11 cellular contexts compared by ENCODE assay signal in genomic region chr11:61682093-61682732, GRCh38. TPM values are rescaled to one million over a fixed set of nuclear protein-coding genes. Genes with fewer than 3 reads are reported as not detected.
DNase-seq lines count a peak whose midpoint lies in the region; ATAC-seq, FAIRE-seq and TF ChIP-seq lines count a peak whose summit lies in the region.
"Had no signal": no experiment of that assay in that cellular context is flagged by ENCODE, and none has a peak within 500 bp of the region (broad histone marks: within the 10 kb centered on the region; RNA-seq: fewer than 3 reads in every experiment).

No MANE protein-coding gene starts in this region.

- dilution Hi-C loops in endothelial cell of umbilical vein (cut with MboI; ENCODE audit: extremely low pct_ligation_motif_present, low sequenced_read_pairs) = no loop called here

- H2AFZ ChIP-seq in endothelial cell of umbilical vein (ENCODE audit: low read depth, low read length) (peak overlapping the region; percentile 1), neural cell (ENCODE audit: low read depth, low read length) (no peak overlapping the region)

- H3K36me3 Mint-ChIP-seq in Calu3 (ENCODE audit: insufficient read depth, unreplicated experiment) = peaks cover 15% of the 10 kb centered on the region

- TF ChIP-seq RAD21 in neural cell (conservative IDR thresholded peaks at IDR 0.05) = no peak

- peaks cover 16% of the 10 kb centered on the region for H3K4me1 Mint-ChIP-seq in Calu3 (ENCODE audit: low read depth, unreplicated experiment)

- H3K4me3 Mint-ChIP-seq in Calu3 (ENCODE audit: low read depth, unreplicated experiment) = no peak overlapping the region

- no peaks in the 10 kb centered on the region for H3K9me2 ChIP-seq in neural cell (ENCODE audit: insufficient read depth, low read length)

- CTCF ChIA-PET in Calu3 (lab: Charles Lee) (interaction anchor here (1.6 to 2.0 kb wide), 3 partner anchors 13 to 51 kb away, joined by 3 to 11 read pairs (median 5); no protein-coding TSS in a partner anchor), endothelial cell of umbilical vein (lab: Charles Lee) (interaction anchor here (0.6 to 2.8 kb wide), 4 partner anchors 10 to 54 kb away, joined by 3 to 25 read pairs (median 6); no protein-coding TSS in a partner anchor)

- H4K20me1 ChIP-seq in endothelial cell of umbilical vein (replicated peaks; ENCODE audit: control insufficient read depth, extremely low read depth, insufficient read depth, low read length) (no peaks in the 10 kb centered on the region), neural cell (ENCODE audit: insufficient read depth) (no peaks in the 10 kb centered on the region)

- intact Hi-C loops in Calu3 (cut with micrococcal nuclease; ENCODE audit: unreplicated experiment) (no loop called here), endothelial cell of umbilical vein (cut with micrococcal nuclease) (loop anchor here (2.0 to 5.0 kb wide), 3 partner anchors 15 to 100 kb away; partner anchors contain the start of gene SYT7)

- H3K4me3 ChIP-seq in endothelial cell of umbilical vein (replicated peaks in 1 of 3; ENCODE audit: insufficient read depth in 1 of 3, low read depth in 1 of 3, low read length in 3 of 3) (no peak overlapping the region), neural cell (ENCODE audit: low read length) (peak overlapping the region; percentile 80)
- H3K4me3 ChIP-seq: coronary artery had no signal

- H3K4me2 ChIP-seq in endothelial cell of umbilical vein (ENCODE audit: insufficient read depth, low read length) (no peak overlapping the region), neural cell (ENCODE audit: low read length) (no peak overlapping the region)

- no peaks in the 10 kb centered on the region for H3F3A ChIP-seq in neural cell (ENCODE audit: insufficient read depth, low read length, poor library complexity, severe bottlenecking)

- peaks cover 25% of the 10 kb centered on the region for H3K27me3 Mint-ChIP-seq in Calu3 (ENCODE audit: unreplicated experiment)

- H3K27me3 ChIP-seq in endothelial cell of umbilical vein (ENCODE audit: control insufficient read depth in 2 of 2, insufficient read depth in 2 of 2, low read length in 2 of 2) (peaks cover 4 to 6% of the 10 kb centered on the region in 2 experiments), neural cell (ENCODE audit: insufficient read depth, low read depth, low read length) (no peaks in the 10 kb centered on the region)

- DNase-seq in Calu3 = peak; percentile 58
- DNase-seq in NCI-H510A (lab: John Stamatoyannopoulos, UW) = peak; percentile 43
- peak; percentile 71 for DNase-seq in endothelial cell of umbilical vein (ENCODE audit: low read depth, low spot score)
- no peak for DNase-seq in NCI-H128 (lab: John Stamatoyannopoulos, UW; ENCODE audit: unreplicated experiment)
- DNase-seq in NCI-H526 treated with DMSO at 0.1 percent for 48 hours (lab: John Stamatoyannopoulos, UW) = no peak
- DNase-seq in urothelium cell line (ENCODE audit: low spot score) = no peak
- DNase-seq: DMS79, trophoblast cell had no signal

- peak; percentile 92 for FAIRE-seq in endothelial cell of umbilical vein (lab: Jason Lieb, UNC)
- no peak for FAIRE-seq in urothelium cell line (lab: Jason Lieb, UNC)

- H3K36me3 ChIP-seq in endothelial cell of umbilical vein (ENCODE audit: control insufficient read depth in 2 of 2, extremely low read depth in 1 of 2, insufficient read depth in 2 of 2, low read length in 2 of 2) (no peaks in the 10 kb centered on the region), neural cell (ENCODE audit: insufficient read depth, low read length) (no peaks in the 10 kb centered on the region)

- H3K27ac ChIP-seq in endothelial cell of umbilical vein (ENCODE audit: insufficient read depth, low read depth, low read length) (peak overlapping the region; percentile 38), neural cell (ENCODE audit: low read length) (no peak overlapping the region)
- H3K27ac ChIP-seq: coronary artery had no signal

- H3K27ac Mint-ChIP-seq in Calu3 (ENCODE audit: unreplicated experiment) = no peak overlapping the region

- no peak for ATAC-seq in HG02885 (IDR thresholded peaks at IDR 0.05; ENCODE audit: poor library complexity, unreplicated experiment)

- H3K9me3 ChIP-seq in endothelial cell of umbilical vein (replicated peaks; ENCODE audit: control insufficient read depth, insufficient read depth, low read length) (no peaks in the 10 kb centered on the region), neural cell (ENCODE audit: low read length) (no peaks in the 10 kb centered on the region)

- no peak for TF ChIP-seq EP300 in neural cell (conservative IDR thresholded peaks at IDR 0.05; ENCODE audit: poor library complexity, severe bottlenecking)

- H3K9ac ChIP-seq in endothelial cell of umbilical vein (replicated peaks; ENCODE audit: extremely low read depth, insufficient read depth, low read length) (no peak overlapping the region), neural cell (ENCODE audit: low read length) (no peak overlapping the region)

- TF ChIP-seq POLR2A in endothelial cell of umbilical vein (IDR thresholded peaks at IDR 0.05; ENCODE audit: low read depth, low read length) = no peak

- H3K79me2 ChIP-seq in endothelial cell of umbilical vein (ENCODE audit: control insufficient read depth, insufficient read depth, low read length) (no peaks in the 10 kb centered on the region), neural cell (replicated peaks; ENCODE audit: insufficient read depth, low read length) (no peaks in the 10 kb centered on the region)

- POLR2A ChIA-PET in endothelial cell of umbilical vein (lab: Charles Lee) = no interaction called here

- H3K9me3 Mint-ChIP-seq in Calu3 (ENCODE audit: low read depth, unreplicated experiment) = no peaks in the 10 kb centered on the region

- no peaks in the 10 kb centered on the region for H3K9me1 ChIP-seq in endothelial cell of umbilical vein (replicated peaks; ENCODE audit: control insufficient read depth, extremely low read depth, insufficient read depth, low read length)

- BruUV-seq in Calu3 (replicated peaks; lab: Mats Ljungman, UMichigan) (no TSS peak), endothelial cell of umbilical vein (replicated peaks; lab: Mats Ljungman, UMichigan) (no TSS peak)

- TF ChIP-seq CTCF in Calu3 (IDR thresholded peaks at IDR 0.05; ENCODE audit: unreplicated experiment) (no peak), endothelial cell of umbilical vein (IDR thresholded peaks at IDR 0.05; ENCODE audit: extremely low read depth in 1 of 2, insufficient read depth in 1 of 2, low read depth in 1 of 2, low read length in 2 of 2) (no peak), neural cell (IDR thresholded peaks at IDR 0.05; ENCODE audit: poor library complexity, severe bottlenecking) (no peak)

- peaks cover 16% of the 10 kb centered on the region for H3K4me1 ChIP-seq in endothelial cell of umbilical vein (ENCODE audit: control insufficient read depth, extremely low read depth, insufficient read depth, low read length)

TF ChIP-seq in endothelial cell of umbilical vein, 7 proteins besides CTCF, POLR2A, EP300 and RAD21:
- peak; percentile 89 for TF ChIP-seq MAX (IDR thresholded peaks at IDR 0.05; ENCODE audit: insufficient read depth, insufficient read length)
- TF ChIP-seq JUN (IDR thresholded peaks at IDR 0.05; ENCODE audit: borderline replicate concordance, insufficient read depth, insufficient read length, low read depth) = peak; percentile 29
- peak; percentile 70 for TF ChIP-seq POLR2AphosphoS5 (IDR thresholded peaks at IDR 0.05; ENCODE audit: insufficient read depth, low read depth, low read length)
- TF ChIP-seq FOS (IDR thresholded peaks at IDR 0.05; ENCODE audit: borderline replicate concordance, insufficient read depth, low read length) = peak; percentile 60
- TF ChIP-seq EZH2 (IDR thresholded peaks at IDR 0.05; ENCODE audit: borderline replicate concordance, low read depth, low read length, severe bottlenecking) = no peak
- TF ChIP-seq GATA2 (IDR thresholded peaks at IDR 0.05; ENCODE audit: insufficient read depth, insufficient read length, low read depth, low read length) = no peak
- TF ChIP-seq MYC (IDR thresholded peaks at IDR 0.05; ENCODE audit: low read depth, low read length) = peak; percentile 39

TF ChIP-seq in neural cell, 6 proteins besides CTCF, POLR2A, EP300 and RAD21 (continues in another document):
- TF ChIP-seq EZH2 (IDR thresholded peaks at IDR 0.05; ENCODE audit: borderline replicate concordance, insufficient read depth, low read length, poor library complexity, severe bottlenecking) (no peak), TAF1 (IDR thresholded peaks at IDR 0.05; ENCODE audit: low read depth) (no peak)

RNA-seq across cellular contexts. Expression of gene DAGLA, which starts 2.0 kb away (rescaled TPM):
- total RNA-seq in Calu3 (2022) = 7.5 and 9.0 TPM in 2 replicates
- total RNA-seq in endothelial cell of umbilical vein = 3.5 and 4.7 TPM in 2 replicates
- 2.5 and 2.9 TPM in 2 replicates for polyA plus RNA-seq in endothelial cell of umbilical vein
- polyA plus RNA-seq in endothelial cell of umbilical vein (2011; cell fraction: cytosol; rRNA removed) = 2.1 and 2.6 TPM in 2 replicates
- polyA plus RNA-seq in endothelial cell of umbilical vein (2011; cell fraction: nucleus; rRNA removed) = 3.7 and 4.6 TPM in 2 replicates
- 3.1 and 3.7 TPM in 2 replicates for polyA plus RNA-seq in endothelial cell of umbilical vein (2012)
- 3.9 and 4.6 TPM in 2 replicates for polyA minus RNA-seq in endothelial cell of umbilical vein
- polyA minus RNA-seq in endothelial cell of umbilical vein (2011; cell fraction: cytosol; rRNA and poly(A)+ RNA removed) = 1.7 TPM
- 2.9 and 4.1 TPM in 2 replicates for polyA minus RNA-seq in endothelial cell of umbilical vein (2011; cell fraction: nucleus; rRNA and poly(A)+ RNA removed)
- 4.5 and 5.7 TPM in 2 replicates for polyA plus RNA-seq in neural cell
- polyA minus RNA-seq in neural cell = 9.7 and 12.4 TPM in 2 replicates

Comparison
In these comparisons a context has a peak if more than half of its experiments do, and no peak if none do; other contexts are left out.
1. DNase-seq: peak in Calu3 (single experiment), NCI-H510A (single experiment) and endothelial cell of umbilical vein (single experiment); none in NCI-H128 (single experiment), NCI-H526 treated with DMSO at 0.1 percent for 48 hours (single experiment) and urothelium cell line (single experiment).